ENCODE assay signal across 1 cellular context in the genomic region with DNA sequence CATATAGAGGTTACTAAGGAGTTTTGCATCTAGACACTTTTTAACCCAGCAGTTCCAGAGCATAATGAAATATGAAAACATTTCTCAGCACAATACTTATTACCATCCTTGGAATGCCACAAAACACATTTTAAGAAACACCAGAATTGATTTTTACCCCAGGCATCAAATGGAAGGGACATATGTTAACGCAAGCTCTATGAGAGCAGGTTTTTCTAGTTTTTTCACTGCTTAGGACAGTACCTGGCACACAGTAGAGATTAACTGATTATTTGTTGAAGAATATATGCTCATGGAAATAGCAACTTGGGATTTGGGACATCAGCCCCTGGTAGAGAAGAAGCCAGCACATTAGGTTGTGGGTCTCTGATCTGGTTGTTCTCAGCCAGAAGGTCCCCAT.
TF ChIP-seq lines count a peak whose summit lies in the region.

No MANE protein-coding gene starts in this region.

TF ChIP-seq in HCT116, 20 proteins besides CTCF, POLR2A, EP300 and RAD21 (continued from another document):
- TF ChIP-seq SRF (IDR thresholded peaks at IDR 0.05; ENCODE audit: low read depth) (no peak), SIN3A (IDR thresholded peaks at IDR 0.05; ENCODE audit: low read depth) (no peak), YY1 (IDR thresholded peaks at IDR 0.05; ENCODE audit: extremely low read depth, insufficient replicate concordance, low read depth, low read length) (no peak), EZH2phosphoT487 (IDR thresholded peaks at IDR 0.05; ENCODE audit: borderline replicate concordance) (no peak), ZNF274 (IDR thresholded peaks at IDR 0.05; ENCODE audit: low read depth, low read length) (no peak), FOSL1 (IDR thresholded peaks at IDR 0.05; ENCODE audit: low read depth) (no peak), POLR2AphosphoS5 (IDR thresholded peaks at IDR 0.05; ENCODE audit: low read depth, low read length) (no peak), CEBPB (IDR thresholded peaks at IDR 0.05; ENCODE audit: low read depth) (no peak), JUND (IDR thresholded peaks at IDR 0.05) (no peak), EZH2 (IDR thresholded peaks at IDR 0.05) (no peak), ELF1 (IDR thresholded peaks at IDR 0.05; ENCODE audit: borderline replicate concordance, low read depth) (no peak), TCF7L2 (IDR thresholded peaks at IDR 0.05; ENCODE audit: borderline replicate concordance, extremely low read depth, insufficient read depth, insufficient read length) (no peak)
- TF ChIP-seq, protein P1, sequence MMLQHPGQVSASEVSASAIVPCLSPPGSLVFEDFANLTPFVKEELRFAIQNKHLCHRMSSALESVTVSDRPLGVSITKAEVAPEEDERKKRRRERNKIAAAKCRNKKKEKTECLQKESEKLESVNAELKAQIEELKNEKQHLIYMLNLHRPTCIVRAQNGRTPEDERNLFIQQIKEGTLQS (IDR thresholded peaks at IDR 0.05), result no peak
- TF ChIP-seq, protein P2, sequence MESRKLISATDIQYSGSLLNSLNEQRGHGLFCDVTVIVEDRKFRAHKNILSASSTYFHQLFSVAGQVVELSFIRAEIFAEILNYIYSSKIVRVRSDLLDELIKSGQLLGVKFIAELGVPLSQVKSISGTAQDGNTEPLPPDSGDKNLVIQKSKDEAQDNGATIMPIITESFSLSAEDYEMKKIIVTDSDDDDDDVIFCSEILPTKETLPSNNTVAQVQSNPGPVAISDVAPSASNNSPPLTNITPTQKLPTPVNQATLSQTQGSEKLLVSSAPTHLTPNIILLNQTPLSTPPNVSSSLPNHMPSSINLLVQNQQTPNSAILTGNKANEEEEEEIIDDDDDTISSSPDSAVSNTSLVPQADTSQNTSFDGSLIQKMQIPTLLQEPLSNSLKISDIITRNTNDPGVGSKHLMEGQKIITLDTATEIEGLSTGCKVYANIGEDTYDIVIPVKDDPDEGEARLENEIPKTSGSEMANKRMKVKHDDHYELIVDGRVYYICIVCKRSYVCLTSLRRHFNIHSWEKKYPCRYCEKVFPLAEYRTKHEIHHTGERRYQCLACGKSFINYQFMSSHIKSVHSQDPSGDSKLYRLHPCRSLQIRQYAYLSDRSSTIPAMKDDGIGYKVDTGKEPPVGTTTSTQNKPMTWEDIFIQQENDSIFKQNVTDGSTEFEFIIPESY (IDR thresholded peaks at IDR 0.05; ENCODE audit: extremely low read depth, insufficient replicate concordance, low read length), result no peak
